2 cellular contexts compared by ENCODE assay signal in the genomic region with DNA sequence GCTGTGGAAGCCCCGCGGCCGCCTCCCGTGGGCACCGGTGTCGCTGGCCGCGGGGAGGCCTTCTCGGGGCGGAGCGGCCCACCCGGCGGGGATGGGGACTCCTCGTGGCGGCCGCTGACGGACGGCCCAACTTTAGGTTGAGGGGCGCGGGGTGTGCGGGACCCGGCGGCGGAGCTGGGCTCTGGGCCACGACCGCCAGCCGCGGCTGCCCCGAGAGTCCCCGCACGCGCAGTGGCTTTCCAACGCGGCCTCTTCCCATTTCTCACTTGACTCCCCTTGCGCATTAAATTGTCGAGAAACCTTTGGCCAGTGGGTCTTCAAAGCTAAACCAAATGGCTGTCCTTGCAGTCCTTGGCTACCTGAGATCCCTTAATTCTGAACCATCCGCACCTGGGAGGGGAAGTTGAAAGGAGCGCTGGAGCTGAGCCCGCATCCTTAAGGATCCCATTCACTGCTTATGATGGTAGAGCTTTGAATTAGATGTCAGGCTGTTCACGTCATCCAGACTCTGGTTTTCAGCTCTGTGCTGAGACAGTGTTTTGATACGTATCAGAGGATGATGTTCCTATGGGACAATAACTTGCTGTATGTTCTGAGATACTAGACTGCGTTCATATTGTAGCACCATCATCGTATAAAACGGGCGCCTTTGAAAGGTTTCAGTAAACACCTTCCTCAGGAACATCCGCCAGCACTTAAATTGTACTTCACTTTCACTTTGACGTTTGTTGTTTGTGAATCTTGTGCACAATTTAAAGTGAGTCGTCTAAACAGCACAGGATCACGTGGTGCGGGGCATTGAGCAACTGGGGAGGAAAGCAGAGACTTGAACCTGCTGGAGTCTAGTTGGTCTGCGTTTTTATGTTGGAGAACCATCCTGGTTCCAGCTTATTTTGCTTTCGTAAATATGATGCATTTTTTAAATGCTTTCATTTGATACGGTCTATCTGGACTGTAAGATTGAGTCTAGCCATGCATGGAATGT.
TF ChIP-seq lines count a peak whose summit lies in the region.

No MANE protein-coding gene starts in this region.

TF ChIP-seq in IMR-90, 13 proteins besides CTCF, POLR2A, EP300 and RAD21:
- TF ChIP-seq NFE2L2 (IDR thresholded peaks at IDR 0.05; ENCODE audit: low read depth, low read length) (no peak), SMC3 (IDR thresholded peaks at IDR 0.05; ENCODE audit: low read depth, low read length) (no peak), CEBPB (IDR thresholded peaks at IDR 0.05; ENCODE audit: low read depth, low read length) (peak; percentile 96), RCOR1 (IDR thresholded peaks at IDR 0.05; ENCODE audit: insufficient replicate concordance, low read length) (no peak)
- TF ChIP-seq, protein P1, sequence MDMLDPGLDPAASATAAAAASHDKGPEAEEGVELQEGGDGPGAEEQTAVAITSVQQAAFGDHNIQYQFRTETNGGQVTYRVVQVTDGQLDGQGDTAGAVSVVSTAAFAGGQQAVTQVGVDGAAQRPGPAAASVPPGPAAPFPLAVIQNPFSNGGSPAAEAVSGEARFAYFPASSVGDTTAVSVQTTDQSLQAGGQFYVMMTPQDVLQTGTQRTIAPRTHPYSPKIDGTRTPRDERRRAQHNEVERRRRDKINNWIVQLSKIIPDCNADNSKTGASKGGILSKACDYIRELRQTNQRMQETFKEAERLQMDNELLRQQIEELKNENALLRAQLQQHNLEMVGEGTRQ (IDR thresholded peaks at IDR 0.05; ENCODE audit: low read depth, low read length) = peak; percentile 95

TF ChIP-seq in WTC11, 78 proteins besides CTCF, POLR2A, EP300 and RAD21:
- TF ChIP-seq, protein P2, sequence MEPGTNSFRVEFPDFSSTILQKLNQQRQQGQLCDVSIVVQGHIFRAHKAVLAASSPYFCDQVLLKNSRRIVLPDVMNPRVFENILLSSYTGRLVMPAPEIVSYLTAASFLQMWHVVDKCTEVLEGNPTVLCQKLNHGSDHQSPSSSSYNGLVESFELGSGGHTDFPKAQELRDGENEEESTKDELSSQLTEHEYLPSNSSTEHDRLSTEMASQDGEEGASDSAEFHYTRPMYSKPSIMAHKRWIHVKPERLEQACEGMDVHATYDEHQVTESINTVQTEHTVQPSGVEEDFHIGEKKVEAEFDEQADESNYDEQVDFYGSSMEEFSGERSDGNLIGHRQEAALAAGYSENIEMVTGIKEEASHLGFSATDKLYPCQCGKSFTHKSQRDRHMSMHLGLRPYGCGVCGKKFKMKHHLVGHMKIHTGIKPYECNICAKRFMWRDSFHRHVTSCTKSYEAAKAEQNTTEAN (CRISPR knock-in tag; IDR thresholded peaks at IDR 0.05) = no peak
- TF ChIP-seq ZNF317 (CRISPR knock-in tag; IDR thresholded peaks at IDR 0.05; ENCODE audit: borderline replicate concordance, low read depth) (no peak), ZNF232 (CRISPR knock-in tag; IDR thresholded peaks at IDR 0.05) (no peak), ATF2 (CRISPR knock-in tag; IDR thresholded peaks at IDR 0.05; ENCODE audit: borderline replicate concordance, low read depth) (no peak), IRF2 (CRISPR knock-in tag; IDR thresholded peaks at IDR 0.05; ENCODE audit: borderline replicate concordance, low read depth) (no peak), STAT6 (CRISPR knock-in tag; conservative IDR thresholded peaks at IDR 0.05; ENCODE audit: low read depth) (no peak), NFE2L1 (CRISPR knock-in tag; IDR thresholded peaks at IDR 0.05) (no peak), FOXK1 (CRISPR knock-in tag; IDR thresholded peaks at IDR 0.05) (no peak), ZNF263 (CRISPR knock-in tag; IDR thresholded peaks at IDR 0.05; ENCODE audit: low read depth) (no peak), E2F1 (CRISPR knock-in tag; IDR thresholded peaks at IDR 0.05) (no peak), ZNF396 (CRISPR knock-in tag; IDR thresholded peaks at IDR 0.05; ENCODE audit: borderline replicate concordance) (no peak), ZNF121 (CRISPR knock-in tag; IDR thresholded peaks at IDR 0.05) (no peak), MXD4 (CRISPR knock-in tag; IDR thresholded peaks at IDR 0.05; ENCODE audit: borderline replicate concordance) (no peak), ESRRA (CRISPR knock-in tag; IDR thresholded peaks at IDR 0.05; ENCODE audit: borderline replicate concordance) (no peak), ELF4 (CRISPR knock-in tag; IDR thresholded peaks at IDR 0.05; ENCODE audit: low read depth) (no peak), FOXP1 (CRISPR knock-in tag; IDR thresholded peaks at IDR 0.05; ENCODE audit: borderline replicate concordance) (no peak), CBFB (CRISPR knock-in tag; IDR thresholded peaks at IDR 0.05; ENCODE audit: low read depth) (no peak)
- TF ChIP-seq, protein P3, sequence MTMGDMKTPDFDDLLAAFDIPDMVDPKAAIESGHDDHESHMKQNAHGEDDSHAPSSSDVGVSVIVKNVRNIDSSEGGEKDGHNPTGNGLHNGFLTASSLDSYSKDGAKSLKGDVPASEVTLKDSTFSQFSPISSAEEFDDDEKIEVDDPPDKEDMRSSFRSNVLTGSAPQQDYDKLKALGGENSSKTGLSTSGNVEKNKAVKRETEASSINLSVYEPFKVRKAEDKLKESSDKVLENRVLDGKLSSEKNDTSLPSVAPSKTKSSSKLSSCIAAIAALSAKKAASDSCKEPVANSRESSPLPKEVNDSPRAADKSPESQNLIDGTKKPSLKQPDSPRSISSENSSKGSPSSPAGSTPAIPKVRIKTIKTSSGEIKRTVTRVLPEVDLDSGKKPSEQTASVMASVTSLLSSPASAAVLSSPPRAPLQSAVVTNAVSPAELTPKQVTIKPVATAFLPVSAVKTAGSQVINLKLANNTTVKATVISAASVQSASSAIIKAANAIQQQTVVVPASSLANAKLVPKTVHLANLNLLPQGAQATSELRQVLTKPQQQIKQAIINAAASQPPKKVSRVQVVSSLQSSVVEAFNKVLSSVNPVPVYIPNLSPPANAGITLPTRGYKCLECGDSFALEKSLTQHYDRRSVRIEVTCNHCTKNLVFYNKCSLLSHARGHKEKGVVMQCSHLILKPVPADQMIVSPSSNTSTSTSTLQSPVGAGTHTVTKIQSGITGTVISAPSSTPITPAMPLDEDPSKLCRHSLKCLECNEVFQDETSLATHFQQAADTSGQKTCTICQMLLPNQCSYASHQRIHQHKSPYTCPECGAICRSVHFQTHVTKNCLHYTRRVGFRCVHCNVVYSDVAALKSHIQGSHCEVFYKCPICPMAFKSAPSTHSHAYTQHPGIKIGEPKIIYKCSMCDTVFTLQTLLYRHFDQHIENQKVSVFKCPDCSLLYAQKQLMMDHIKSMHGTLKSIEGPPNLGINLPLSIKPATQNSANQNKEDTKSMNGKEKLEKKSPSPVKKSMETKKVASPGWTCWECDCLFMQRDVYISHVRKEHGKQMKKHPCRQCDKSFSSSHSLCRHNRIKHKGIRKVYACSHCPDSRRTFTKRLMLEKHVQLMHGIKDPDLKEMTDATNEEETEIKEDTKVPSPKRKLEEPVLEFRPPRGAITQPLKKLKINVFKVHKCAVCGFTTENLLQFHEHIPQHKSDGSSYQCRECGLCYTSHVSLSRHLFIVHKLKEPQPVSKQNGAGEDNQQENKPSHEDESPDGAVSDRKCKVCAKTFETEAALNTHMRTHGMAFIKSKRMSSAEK (CRISPR knock-in tag; IDR thresholded peaks at IDR 0.05; ENCODE audit: borderline replicate concordance) = no peak
- TF ChIP-seq, protein P4, sequence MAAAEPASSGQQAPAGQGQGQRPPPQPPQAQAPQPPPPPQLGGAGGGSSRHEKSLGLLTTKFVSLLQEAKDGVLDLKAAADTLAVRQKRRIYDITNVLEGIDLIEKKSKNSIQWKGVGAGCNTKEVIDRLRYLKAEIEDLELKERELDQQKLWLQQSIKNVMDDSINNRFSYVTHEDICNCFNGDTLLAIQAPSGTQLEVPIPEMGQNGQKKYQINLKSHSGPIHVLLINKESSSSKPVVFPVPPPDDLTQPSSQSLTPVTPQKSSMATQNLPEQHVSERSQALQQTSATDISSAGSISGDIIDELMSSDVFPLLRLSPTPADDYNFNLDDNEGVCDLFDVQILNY (CRISPR knock-in tag; IDR thresholded peaks at IDR 0.05) = no peak
